In genomic region chr20:14711681-14712080, GRCh38 we compare ENCODE assay signal across 25 cellular contexts.
DNase-seq lines count a peak whose midpoint lies in the region; ATAC-seq, FAIRE-seq and TF ChIP-seq lines count a peak whose summit lies in the region.
"Had no signal": no experiment of that assay in that cellular context is flagged by ENCODE, and none has a peak within 500 bp of the region (broad histone marks: within the 10 kb centered on the region; RNA-seq: fewer than 3 reads in every experiment).

No MANE protein-coding gene starts in this region.

- no peak for TF ChIP-seq RAD21 in SK-N-SH (IDR thresholded peaks at IDR 0.05; ENCODE audit: low read length)

- no peak overlapping the region for H2BK12ac ChIP-seq in mesenchymal stem cell (ENCODE audit: low read length in 2 of 2)

- no peak overlapping the region for H3K4me2 ChIP-seq in SK-N-SH
- H3K4me2 ChIP-seq in mesenchymal stem cell (ENCODE audit: low read length, poor library complexity, severe bottlenecking), result no peak overlapping the region
- H3K4me2 ChIP-seq: PC-9 had no signal

- POLR2A ChIA-PET in SK-N-SH (lab: Yijun Ruan, JAX), result no interaction called here

- H3K79me2 ChIP-seq in SK-N-SH (ENCODE audit: insufficient read depth), result no peaks in the 10 kb centered on the region

- H4K20me1 ChIP-seq in SK-N-SH (ENCODE audit: insufficient read depth), result no peaks in the 10 kb centered on the region

- H2BK15ac ChIP-seq in mesenchymal stem cell (ENCODE audit: low read depth, poor library complexity, severe bottlenecking), result no peak overlapping the region

- H3K4me1 ChIP-seq in SK-N-SH (ENCODE audit: control insufficient read depth in 1 of 2, insufficient read depth in 2 of 2, low read depth in 1 of 2, low read length in 1 of 2) (peaks cover 5 to 8% of the 10 kb centered on the region in 2 experiments; a peak in 3 of 4 replicates), mesenchymal stem cell (ENCODE audit: control insufficient read depth, insufficient read depth, low read depth, low read length) (peaks cover 2% of the 10 kb centered on the region), esophagus squamous epithelium (peaks cover 0 to 26% (median 11%) of the 10 kb centered on the region in 3 donors)
- H3K4me1 ChIP-seq: prostate gland had no signal

- no peak overlapping the region for H2BK5ac ChIP-seq in mesenchymal stem cell (ENCODE audit: low read depth, low read length, poor library complexity, severe bottlenecking)

- H3K9me2 ChIP-seq in SK-N-SH, result no peaks in the 10 kb centered on the region

- H4K8ac ChIP-seq in mesenchymal stem cell (ENCODE audit: low read length), result no peak overlapping the region

- no peak for TF ChIP-seq POLR2A in esophagus squamous epithelium (IDR thresholded peaks at IDR 0.05)

- H2AFZ ChIP-seq in SK-N-SH (ENCODE audit: low read depth), result no peak overlapping the region; the same call in 1 of the 2 replicates
- H2AFZ ChIP-seq in mesenchymal stem cell (ENCODE audit: low read depth, low read length), result no peak overlapping the region
- H2AFZ ChIP-seq: PC-9 had no signal

- no peak for FAIRE-seq in GM19239 (lab: Jason Lieb, UNC)
- FAIRE-seq: GM12891 had no signal

- H4K91ac ChIP-seq in mesenchymal stem cell (ENCODE audit: low read length), result no peak overlapping the region

- DNase-seq in SK-N-SH, result no peak
- no peak for DNase-seq in epithelial cell of prostate (ENCODE audit: low read depth, low spot score)
- DNase-seq in mesenchymal stem cell, result peak; percentile 43
- no peak for DNase-seq in esophagus squamous epithelium (lab: John Stamatoyannopoulos, UW)
- no peak for DNase-seq in GM19239 (ENCODE audit: insufficient read length, low spot score)
- DNase-seq in RPMI8226, result no peak
- DNase-seq in NCI-H1105 (lab: John Stamatoyannopoulos, UW), result no peak
- DNase-seq: activated CD8-positive, alpha-beta memory T cell treated with anti-CD3 and anti-CD28 coated beads for 24 hours; C1 segment of cervical spinal cord; DMS 273 treated with DMSO at 0.1 percent for 48 hours; effector memory CD8-positive, alpha-beta T cell; foreskin melanocyte; GF-D8; lower lobe of right lung; naive thymus-derived CD8-positive, alpha-beta T cell; NCI-H1092 treated with DMSO at 0.1 percent for 48 hours; stimulated activated CD4-positive, alpha-beta T cell treated with anti-CD3 and anti-CD28 coated beads, Interleukin-12 subunit alpha, Interleukin-12 subunit beta, amount 100 ng/mL, for 4 hours; tibial artery had no signal

- H3K9me3 ChIP-seq in SK-N-SH, result no peaks in the 10 kb centered on the region
- no peaks in the 10 kb centered on the region for H3K9me3 ChIP-seq in mesenchymal stem cell (ENCODE audit: control insufficient read depth, low read length)
- H3K9me3 ChIP-seq in esophagus squamous epithelium, result no peaks in the 10 kb centered on the region
- H3K9me3 ChIP-seq: lower lobe of right lung, prostate gland, tibial artery had no signal

- no peak overlapping the region for H3K4ac ChIP-seq in mesenchymal stem cell (ENCODE audit: low read depth in 1 of 2, low read length in 2 of 2)

- H2BK120ac ChIP-seq in mesenchymal stem cell (ENCODE audit: low read depth, low read length), result no peak overlapping the region

- no peak overlapping the region for H2AK5ac ChIP-seq in mesenchymal stem cell (ENCODE audit: low read length, severe bottlenecking)

- 83% methylated on average over 2 of the region's 2 CpGs for WGBS in SK-N-SH (ENCODE audit: low lambda C conversion rate)
- WGBS in mesenchymal stem cell, result no CpG with 5 or more reads among the region's 2 CpGs
- 38 to 46% methylated on average over 2 of the region's 2 CpGs for WGBS in esophagus squamous epithelium, 2 donors

- H3K27ac ChIP-seq in SK-N-SH (ENCODE audit: low read depth in 2 of 2, low read length in 1 of 2) (no peak overlapping the region; a peak in 1 of 4 replicates), epithelial cell of prostate (peak overlapping the region; percentile 76), mesenchymal stem cell (ENCODE audit: low read length, poor library complexity, severe bottlenecking) (no peak overlapping the region), esophagus squamous epithelium (peak overlapping the region in 1 of 4 donors; percentile 3)
- H3K27ac ChIP-seq: lower lobe of right lung, PC-9, prostate gland, tibial artery, VCaP had no signal

- H3K4me3 ChIP-seq in SK-N-SH (ENCODE audit: low read depth in 2 of 2, low read length in 1 of 2) (no peak overlapping the region), mesenchymal stem cell (ENCODE audit: insufficient read depth in 1 of 2, low read depth in 1 of 2, low read length in 2 of 2) (no peak overlapping the region), esophagus squamous epithelium (no peak overlapping the region)
- H3K4me3 ChIP-seq: lower lobe of right lung, PC-9, prostate gland, tibial artery had no signal

- no peak overlapping the region for H3K23ac ChIP-seq in mesenchymal stem cell (ENCODE audit: low read length in 2 of 2)

- no peaks in the 10 kb centered on the region for H3K79me1 ChIP-seq in mesenchymal stem cell (replicated peaks; ENCODE audit: low read length, poor library complexity, severe bottlenecking)

- H3K9ac ChIP-seq in SK-N-SH (no peak overlapping the region), mesenchymal stem cell (ENCODE audit: low read length) (no peak overlapping the region)

- TF ChIP-seq CTCF in SK-N-SH (IDR thresholded peaks at IDR 0.05) (no peak), esophagus squamous epithelium (IDR thresholded peaks at IDR 0.05) (no peak)

- H3F3A ChIP-seq in SK-N-SH (replicated peaks; ENCODE audit: insufficient read depth), result no peaks in the 10 kb centered on the region

- ATAC-seq in SK-N-SH treated with all-trans-retinoic acid at 6 μM for 48 hours, result peak; percentile 59
- ATAC-seq: activated T-helper 17 cell treated with anti-CD3 and anti-CD28 coated beads, Interleukin-2, amount 50 U/mL, for 72 hours; effector memory CD8-positive, alpha-beta T cell; naive thymus-derived CD8-positive, alpha-beta T cell; stimulated activated effector memory CD8-positive, alpha-beta T cell treated with anti-CD3 and anti-CD28 coated beads, Interleukin-12 subunit alpha, Interleukin-12 subunit beta, amount 100 ng/mL, for 72 hours had no signal

- intact Hi-C loops in esophagus squamous epithelium (cut with DNase I), result no loop called here

- H3K18ac ChIP-seq in mesenchymal stem cell (ENCODE audit: low read depth in 1 of 2, low read length in 2 of 2), result no peak overlapping the region

- TF ChIP-seq EP300 in SK-N-SH (IDR thresholded peaks at IDR 0.05; ENCODE audit: borderline replicate concordance in 1 of 2, low read depth in 1 of 2, low read length in 1 of 2), result no peak

- H3K36me3 ChIP-seq in SK-N-SH (replicated peaks in 1 of 2; ENCODE audit: control insufficient read depth in 1 of 2, insufficient read depth in 2 of 2, low read length in 1 of 2), result no peaks in the 10 kb centered on the region
- no peaks in the 10 kb centered on the region for H3K36me3 ChIP-seq in mesenchymal stem cell (ENCODE audit: control insufficient read depth in 1 of 2, insufficient read depth in 2 of 2, low read depth in 1 of 2, low read length in 2 of 2)
- no peaks in the 10 kb centered on the region for H3K36me3 ChIP-seq in esophagus squamous epithelium
- H3K36me3 ChIP-seq: lower lobe of right lung, prostate gland, tibial artery had no signal

- CTCF ChIA-PET in SK-N-SH (lab: Yijun Ruan, JAX), result interaction anchor here (0.6 to 2.3 kb wide), 2 partner anchors 11 to 375 kb away, joined by 3 to 5 read pairs; partner anchors contain the start of gene FLRT3

- no peaks in the 10 kb centered on the region for H3K27me3 ChIP-seq in SK-N-SH (ENCODE audit: insufficient read depth)
- no peaks in the 10 kb centered on the region for H3K27me3 ChIP-seq in mesenchymal stem cell (ENCODE audit: control insufficient read depth in 1 of 2, insufficient read depth in 1 of 2, low read length in 2 of 2)
- H3K27me3 ChIP-seq in esophagus squamous epithelium, result no peaks in the 10 kb centered on the region
- H3K27me3 ChIP-seq: tibial artery had no signal

- no peak overlapping the region for H3K14ac ChIP-seq in mesenchymal stem cell (ENCODE audit: low read length in 2 of 2)

TF ChIP-seq in SK-N-SH treated with all-trans-retinoic acid at 6 μM for 48 hours, 23 proteins besides CTCF, POLR2A, EP300 and RAD21:
- no peak for TF ChIP-seq ESRRG (CRISPR knock-in tag; IDR thresholded peaks at IDR 0.05)
- TF ChIP-seq ISL1 (CRISPR knock-in tag; IDR thresholded peaks at IDR 0.05), result peak; percentile 5; the same call in 1 of the 2 replicates
- TF ChIP-seq GLIS3 (CRISPR knock-in tag; IDR thresholded peaks at IDR 0.05), result no peak
- TF ChIP-seq TOX (CRISPR knock-in tag; IDR thresholded peaks at IDR 0.05; ENCODE audit: borderline replicate concordance), result no peak
TF ChIP-seq in SK-N-SH treated with all-trans-retinoic acid at 6 μM for 48 hours: peak in this region for 1.

TF ChIP-seq in SK-N-SH, 30 proteins besides CTCF, POLR2A, EP300 and RAD21:
- TF ChIP-seq EZH2phosphoT487 (IDR thresholded peaks at IDR 0.05; ENCODE audit: borderline replicate concordance, low read depth) (no peak), GATA2 (CRISPR knock-in tag; IDR thresholded peaks at IDR 0.05) (no peak), CHD2 (IDR thresholded peaks at IDR 0.05; ENCODE audit: low read length, partially characterized antibody) (no peak), FOSL2 (IDR thresholded peaks at IDR 0.05; ENCODE audit: borderline replicate concordance, low read depth) (no peak), RCOR1 (IDR thresholded peaks at IDR 0.05; ENCODE audit: low read length) (no peak), RXRA (IDR thresholded peaks at IDR 0.05; ENCODE audit: borderline replicate concordance, low read depth) (no peak)
- TF ChIP-seq, protein P1, sequence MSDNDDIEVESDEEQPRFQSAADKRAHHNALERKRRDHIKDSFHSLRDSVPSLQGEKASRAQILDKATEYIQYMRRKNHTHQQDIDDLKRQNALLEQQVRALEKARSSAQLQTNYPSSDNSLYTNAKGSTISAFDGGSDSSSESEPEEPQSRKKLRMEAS (IDR thresholded peaks at IDR 0.05; ENCODE audit: low read depth), result no peak
